Comparison of ENCODE assay signal across 1 cellular context in genomic region chr19:2061936-2062729, GRCh38.
TF ChIP-seq lines count a peak whose summit lies in the region.

No MANE protein-coding gene starts in this region.

TF ChIP-seq in K562, 482 proteins besides CTCF, POLR2A, EP300 and RAD21 (continues in another document):
- TF ChIP-seq JUND (IDR thresholded peaks at IDR 0.05; ENCODE audit: borderline replicate concordance, low read depth, low read length) (no peak), JUND (tag; IDR thresholded peaks at IDR 0.05; ENCODE audit: borderline replicate concordance, low read depth, low read length) (0 out of 3 replicates have a peak, but pooled peaks have one; percentile 15), SAFB2 (IDR thresholded peaks at IDR 0.05; ENCODE audit: borderline replicate concordance, low read depth, low read length, severe bottlenecking) (no peak), DMBX1 (CRISPR knock-in tag; IDR thresholded peaks at IDR 0.05; ENCODE audit: borderline replicate concordance) (no peak), POU5F1 (IDR thresholded peaks at IDR 0.05; ENCODE audit: borderline replicate concordance, low read depth, low read length, partially characterized antibody) (no peak), HNRNPH1 (optimal IDR thresholded peaks at IDR 0.05; ENCODE audit: low read depth, low read length) (no peak), ZNF830 (CRISPR knock-in tag; IDR thresholded peaks at IDR 0.05) (0 out of 2 replicates have a peak, but pooled peaks have one; percentile 36), ZNF740 (CRISPR knock-in tag; IDR thresholded peaks at IDR 0.05) (peak; percentile 85), ZNF740 (tag; IDR thresholded peaks at IDR 0.05) (no peak), PHF20 (IDR thresholded peaks at IDR 0.05; ENCODE audit: partially characterized antibody) (peak; percentile 54), FOXA3 (CRISPR knock-in tag; conservative IDR thresholded peaks at IDR 0.05 in 1 of 2, IDR thresholded peaks at IDR 0.05 in 1 of 2) (peak in 1 of 2 experiments; percentile 1; a peak in 1 of 4 replicates), TAF1 (IDR thresholded peaks at IDR 0.05; ENCODE audit: control insufficient read depth, extremely low read depth, insufficient read depth, low read length, severe bottlenecking) (peak; percentile 4), POLR2G (IDR thresholded peaks at IDR 0.05; ENCODE audit: low read depth, low read length) (peak; percentile 67), ZNF143 (CRISPR knock-in tag; IDR thresholded peaks at IDR 0.05) (0 out of 2 replicates have a peak, but pooled peaks have one; percentile 45), ZC3H4 (CRISPR knock-in tag; IDR thresholded peaks at IDR 0.05; ENCODE audit: borderline replicate concordance) (peak; percentile 97), NR2C1 (IDR thresholded peaks at IDR 0.05) (0 out of 2 replicates have a peak, but pooled peaks have one; percentile 14), NR2C1 (tag; IDR thresholded peaks at IDR 0.05) (no peak), IFI16 (CRISPR knock-in tag; IDR thresholded peaks at IDR 0.05) (no peak), MLLT1 (IDR thresholded peaks at IDR 0.05) (peak in 1 of 2 experiments; percentile 60; a peak in 1 of 4 replicates), MED1 (CRISPR knock-in tag; IDR thresholded peaks at IDR 0.05; ENCODE audit: borderline replicate concordance) (0 out of 2 replicates have a peak, but pooled peaks have one; percentile 57), NKRF (IDR thresholded peaks at IDR 0.05; ENCODE audit: borderline replicate concordance) (peak; percentile 7; the same call in 1 of the 2 replicates), MNT (conservative IDR thresholded peaks at IDR 0.05) (no peak), SUPT5H (IDR thresholded peaks at IDR 0.05) (peak; percentile 7; the same call in 1 of the 2 replicates), NR4A1 (CRISPR knock-in tag; IDR thresholded peaks at IDR 0.05) (0 out of 2 replicates have a peak, but pooled peaks have one; percentile 5), NR4A1 (tag; IDR thresholded peaks at IDR 0.05) (peak; percentile 62; the same call in 1 of the 2 replicates), STAG1 (CRISPR knock-in tag; IDR thresholded peaks at IDR 0.05; ENCODE audit: borderline replicate concordance) (0 out of 2 replicates have a peak, but pooled peaks have one; percentile 39), ZNF586 (CRISPR knock-in tag; conservative IDR thresholded peaks at IDR 0.05) (no peak), ZKSCAN8 (CRISPR knock-in tag; IDR thresholded peaks at IDR 0.05) (peak; percentile 85; the same call in 1 of the 2 replicates), ARID1B (IDR thresholded peaks at IDR 0.05) (no peak), SMARCE1 (IDR thresholded peaks at IDR 0.05) (0 out of 2 replicates have a peak, but pooled peaks have one; percentile 37), HOMEZ (CRISPR knock-in tag; IDR thresholded peaks at IDR 0.05) (no peak), ZBTB8A (IDR thresholded peaks at IDR 0.05; ENCODE audit: partially characterized antibody) (no peak), PML (IDR thresholded peaks at IDR 0.05; ENCODE audit: low read length) (no peak; the same call in 1 of the 2 replicates), DPF2 (IDR thresholded peaks at IDR 0.05) (no peak), ZNF133 (CRISPR knock-in tag; IDR thresholded peaks at IDR 0.05) (no peak), CC2D1A (IDR thresholded peaks at IDR 0.05) (peak; percentile 41; the same call in 1 of the 2 replicates), ZMIZ1 (IDR thresholded peaks at IDR 0.05; ENCODE audit: low read depth in 2 of 2, low read length in 2 of 2) (no peak), ATF3 (IDR thresholded peaks at IDR 0.05) (no peak), ATF3 (CRISPR knock-in tag; conservative IDR thresholded peaks at IDR 0.05) (no peak), ETV6 (IDR thresholded peaks at IDR 0.05; ENCODE audit: borderline replicate concordance in 1 of 2, low read depth in 2 of 2, low read length in 1 of 2) (no peak), ETV6 (CRISPR knock-in tag; IDR thresholded peaks at IDR 0.05; ENCODE audit: borderline replicate concordance) (no peak), PCBP1 (IDR thresholded peaks at IDR 0.05; ENCODE audit: low read depth, low read length, poor library complexity, severe bottlenecking) (no peak), KLF16 (IDR thresholded peaks at IDR 0.05) (no peak), ZBTB7A (IDR thresholded peaks at IDR 0.05; ENCODE audit: borderline replicate concordance, control insufficient read depth, low read depth, low read length) (peak; percentile 57; the same call in 1 of the 2 replicates), TARDBP (IDR thresholded peaks at IDR 0.05) (no peak), SMC3 (conservative IDR thresholded peaks at IDR 0.05; ENCODE audit: insufficient read depth, low read depth, low read length) (no peak), ZNF592 (IDR thresholded peaks at IDR 0.05) (0 out of 2 replicates have a peak, but pooled peaks have one; percentile 25), HEY1 (CRISPR knock-in tag; IDR thresholded peaks at IDR 0.05; ENCODE audit: borderline replicate concordance) (no peak), EHMT2 (IDR thresholded peaks at IDR 0.05) (no peak)
